17 cellular contexts compared by ENCODE assay signal in the genomic region with DNA sequence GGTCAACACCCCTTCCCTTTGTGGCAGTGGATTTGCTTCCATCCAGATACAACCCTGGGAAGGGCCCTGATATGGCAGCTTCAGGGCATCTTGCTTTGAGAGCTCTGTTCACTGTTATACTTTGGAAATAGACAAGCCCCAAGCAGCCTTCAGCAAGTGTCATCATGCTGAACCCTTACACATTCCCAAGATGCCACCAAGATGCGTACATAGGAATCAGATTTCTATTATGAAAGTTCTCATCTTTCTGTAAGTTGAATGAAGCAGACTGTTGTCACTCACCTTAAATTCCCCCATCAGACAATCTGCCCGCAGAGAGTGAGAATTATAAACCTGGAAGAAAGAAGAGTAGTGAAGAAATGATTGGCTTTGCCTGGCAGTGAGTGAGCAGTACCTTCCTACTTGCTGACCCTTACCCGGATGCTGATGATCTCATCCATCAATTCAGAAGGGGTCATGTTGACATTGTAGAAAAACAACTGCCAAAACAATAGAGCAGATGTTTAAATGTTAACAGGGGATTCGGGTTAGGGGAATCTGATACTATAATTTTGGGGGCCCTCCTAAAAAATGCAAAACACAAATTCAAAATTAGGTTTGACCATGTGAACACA.
DNase-seq lines count a peak whose midpoint lies in the region; ATAC-seq, FAIRE-seq and TF ChIP-seq lines count a peak whose summit lies in the region.
"Had no signal": no experiment of that assay in that cellular context is flagged by ENCODE, and none has a peak within 500 bp of the region (broad histone marks: within the 10 kb centered on the region; RNA-seq: fewer than 3 reads in every experiment).

No MANE protein-coding gene starts in this region.

- no peak overlapping the region for H3K9ac ChIP-seq in endothelial cell of umbilical vein (replicated peaks; ENCODE audit: extremely low read depth, insufficient read depth, low read length)
- H3K9ac ChIP-seq in neural progenitor cell = no peak overlapping the region

- H3K4me1 Mint-ChIP-seq in osteocyte (ENCODE audit: unreplicated experiment) = peaks cover 53% of the 10 kb centered on the region
- H3K4me1 Mint-ChIP-seq in activated CD8-positive, alpha-beta memory T cell treated with anti-CD3 and anti-CD28 coated beads, Interleukin-2, amount 10 ng/mL, durations not matched to agents 7 days and 5 days = peaks cover 1% of the 10 kb centered on the region
- H3K4me1 Mint-ChIP-seq in neural progenitor cell = peaks cover 24% of the 10 kb centered on the region
- H3K4me1 Mint-ChIP-seq: activated CD4-positive, alpha-beta T cell treated with anti-CD3 and anti-CD28 coated beads, Interleukin-2, amount 10 ng/mL, durations not matched to agents 24 days and 14 days; B cell had no signal

- intact Hi-C loops in endothelial cell of umbilical vein (cut with micrococcal nuclease) = loop anchor here (1.0 kb wide), 2 partner anchors 9 to 78 kb away; partner anchors contain the start of gene MYOF

- H3K4me1 ChIP-seq in HEK293 (ENCODE audit: control insufficient read depth, insufficient read depth, low read length) (0 out of 2 replicates have a peak, but pooled peaks cover 4% of the 10 kb centered on the region), endothelial cell of umbilical vein (ENCODE audit: control insufficient read depth, extremely low read depth, insufficient read depth, low read length) (peaks cover 30% of the 10 kb centered on the region), neural progenitor cell (peaks cover 9% of the 10 kb centered on the region)
- H3K4me1 ChIP-seq: colonic mucosa, lower lobe of right lung had no signal

- no peak overlapping the region for H3K4me3 Mint-ChIP-seq in osteocyte (ENCODE audit: unreplicated experiment)
- no peak overlapping the region for H3K4me3 Mint-ChIP-seq in activated CD8-positive, alpha-beta memory T cell treated with anti-CD3 and anti-CD28 coated beads, Interleukin-2, amount 10 ng/mL, durations not matched to agents 7 days and 5 days
- H3K4me3 Mint-ChIP-seq in neural progenitor cell = no peak overlapping the region
- H3K4me3 Mint-ChIP-seq: activated CD4-positive, alpha-beta T cell treated with anti-CD3 and anti-CD28 coated beads, Interleukin-2, amount 10 ng/mL, durations not matched to agents 24 days and 14 days; B cell; naive thymus-derived CD4-positive, alpha-beta T cell had no signal

- H3K4me2 ChIP-seq in endothelial cell of umbilical vein (ENCODE audit: insufficient read depth, low read length) = no peak overlapping the region
- H3K4me2 ChIP-seq in neural progenitor cell = no peak overlapping the region

- no peaks in the 10 kb centered on the region for H3K9me1 ChIP-seq in endothelial cell of umbilical vein (replicated peaks; ENCODE audit: control insufficient read depth, extremely low read depth, insufficient read depth, low read length)

- H3K27me3 ChIP-seq in endothelial cell of umbilical vein (ENCODE audit: control insufficient read depth in 2 of 2, insufficient read depth in 2 of 2, low read length in 2 of 2) (no peaks in the 10 kb centered on the region), neural progenitor cell (no peaks in the 10 kb centered on the region)
- H3K27me3 ChIP-seq: colonic mucosa had no signal

- H3K27ac Mint-ChIP-seq in osteocyte (ENCODE audit: unreplicated experiment) (peak overlapping the region; percentile 81), neural progenitor cell (no peak overlapping the region)
- H3K27ac Mint-ChIP-seq in activated CD8-positive, alpha-beta memory T cell treated with anti-CD3 and anti-CD28 coated beads, Interleukin-2, amount 10 ng/mL, durations not matched to agents 7 days and 5 days = no peak overlapping the region
- H3K27ac Mint-ChIP-seq: activated CD4-positive, alpha-beta T cell treated with anti-CD3 and anti-CD28 coated beads, Interleukin-2, amount 10 ng/mL, durations not matched to agents 24 days and 14 days; B cell had no signal

- H3F3A ChIP-seq in neural progenitor cell (ENCODE audit: low read depth) = no peaks in the 10 kb centered on the region

- no peaks in the 10 kb centered on the region for H3K36me3 ChIP-seq in HEK293 (ENCODE audit: control insufficient read depth in 2 of 2, insufficient read depth in 1 of 2, low read length in 2 of 2)
- H3K36me3 ChIP-seq in endothelial cell of umbilical vein (ENCODE audit: control insufficient read depth in 2 of 2, extremely low read depth in 1 of 2, insufficient read depth in 2 of 2, low read length in 2 of 2) = peaks cover 20 to 47% of the 10 kb centered on the region in 2 experiments
- H3K36me3 ChIP-seq in neural progenitor cell = no peaks in the 10 kb centered on the region
- H3K36me3 ChIP-seq: colonic mucosa had no signal

- no TSS peak for BruUV-seq in endothelial cell of umbilical vein (replicated peaks; lab: Mats Ljungman, UMichigan)

- H3K9me3 Mint-ChIP-seq in osteocyte (ENCODE audit: unreplicated experiment) (no peaks in the 10 kb centered on the region), neural progenitor cell (no peaks in the 10 kb centered on the region)
- H3K9me3 Mint-ChIP-seq in activated CD8-positive, alpha-beta memory T cell treated with anti-CD3 and anti-CD28 coated beads, Interleukin-2, amount 10 ng/mL, durations not matched to agents 7 days and 5 days (ENCODE audit: low read depth) = no peaks in the 10 kb centered on the region
- H3K9me3 Mint-ChIP-seq: activated CD4-positive, alpha-beta T cell treated with anti-CD3 and anti-CD28 coated beads, Interleukin-2, amount 10 ng/mL, durations not matched to agents 24 days and 14 days; naive thymus-derived CD4-positive, alpha-beta T cell had no signal

- H3K9me3 ChIP-seq in HEK293 (ENCODE audit: control insufficient read depth, insufficient read depth, low read depth, low read length) (no peaks in the 10 kb centered on the region), endothelial cell of umbilical vein (replicated peaks; ENCODE audit: control insufficient read depth, insufficient read depth, low read length) (no peaks in the 10 kb centered on the region), neural progenitor cell (ENCODE audit: low read depth) (no peaks in the 10 kb centered on the region)
- H3K9me3 ChIP-seq: colonic mucosa, lower lobe of right lung had no signal

- POLR2A ChIA-PET in HEK293 (lab: Yijun Ruan, JAX) = no interaction called here
- POLR2A ChIA-PET in endothelial cell of umbilical vein (lab: Charles Lee) = no interaction called here

- H2AFZ ChIP-seq in endothelial cell of umbilical vein (ENCODE audit: low read depth, low read length) (no peak overlapping the region), neural progenitor cell (replicated peaks) (no peak overlapping the region)

- FAIRE-seq in endothelial cell of umbilical vein (lab: Jason Lieb, UNC) = peak; percentile 75
- FAIRE-seq: GM12892 had no signal

- TF ChIP-seq POLR2A in endothelial cell of umbilical vein (IDR thresholded peaks at IDR 0.05; ENCODE audit: low read depth, low read length) = no peak

- H3K27ac ChIP-seq in HEK293 (ENCODE audit: extremely low read depth, low read depth, low read length) = no peak overlapping the region
- H3K27ac ChIP-seq in endothelial cell of umbilical vein (ENCODE audit: insufficient read depth, low read depth, low read length) = peak overlapping the region; percentile 49
- H3K27ac ChIP-seq in neural progenitor cell = no peak overlapping the region
- H3K27ac ChIP-seq: colonic mucosa, lower lobe of right lung had no signal

- TF ChIP-seq CTCF in HEK293 (tag by site-specific recombination; IDR thresholded peaks at IDR 0.05) (no peak), endothelial cell of umbilical vein (IDR thresholded peaks at IDR 0.05; ENCODE audit: extremely low read depth in 1 of 2, insufficient read depth in 1 of 2, low read depth in 1 of 2, low read length in 2 of 2) (no peak), osteocyte (IDR thresholded peaks at IDR 0.05) (no peak), neural progenitor cell (IDR thresholded peaks at IDR 0.05) (no peak)

- H4K20me1 ChIP-seq in endothelial cell of umbilical vein (replicated peaks; ENCODE audit: control insufficient read depth, extremely low read depth, insufficient read depth, low read length) = no peaks in the 10 kb centered on the region
- H4K20me1 ChIP-seq in neural progenitor cell (ENCODE audit: low read depth) = no peaks in the 10 kb centered on the region

- ATAC-seq in activated CD8-positive, alpha-beta memory T cell treated with anti-CD3 and anti-CD28 coated beads, Interleukin-2, amount 10 ng/mL, durations not matched to agents 7 days and 5 days = no peak
- ATAC-seq: lower lobe of right lung; naive thymus-derived CD4-positive, alpha-beta T cell had no signal

- H3K36me3 Mint-ChIP-seq in osteocyte (ENCODE audit: unreplicated experiment) (peaks cover 66% of the 10 kb centered on the region), neural progenitor cell (no peaks in the 10 kb centered on the region)
- peaks cover 2% of the 10 kb centered on the region for H3K36me3 Mint-ChIP-seq in activated CD8-positive, alpha-beta memory T cell treated with anti-CD3 and anti-CD28 coated beads, Interleukin-2, amount 10 ng/mL, durations not matched to agents 7 days and 5 days
- H3K36me3 Mint-ChIP-seq: naive thymus-derived CD4-positive, alpha-beta T cell had no signal

- H3K27me3 Mint-ChIP-seq in osteocyte (ENCODE audit: unreplicated experiment) (no peaks in the 10 kb centered on the region), neural progenitor cell (ENCODE audit: insufficient read depth, low read depth) (peaks cover 2% of the 10 kb centered on the region)
- no peaks in the 10 kb centered on the region for H3K27me3 Mint-ChIP-seq in activated CD8-positive, alpha-beta memory T cell treated with anti-CD3 and anti-CD28 coated beads, Interleukin-2, amount 10 ng/mL, durations not matched to agents 7 days and 5 days
- H3K27me3 Mint-ChIP-seq: activated CD4-positive, alpha-beta T cell treated with anti-CD3 and anti-CD28 coated beads, Interleukin-2, amount 10 ng/mL, durations not matched to agents 24 days and 14 days had no signal

- CTCF ChIA-PET in HEK293 (lab: Yijun Ruan, JAX) (interaction anchor here (0.7 to 3.1 kb wide), 5 partner anchors 13 to 78 kb away, joined by 3 to 15 read pairs (median 5); partner anchors contain the start of gene MYOF), endothelial cell of umbilical vein (lab: Charles Lee) (interaction anchor here (1.5 to 7.2 kb wide), 4 partner anchors 10 to 78 kb away, joined by 4 to 48 read pairs (median 10); partner anchors contain the start of gene MYOF)
- CTCF ChIA-PET in activated CD8-positive, alpha-beta memory T cell treated with anti-CD3 and anti-CD28 coated beads, Interleukin-2, amount 10 ng/mL, durations not matched to agents 7 days and 5 days (lab: Charles Lee) = interaction anchor here (0.7 to 1.4 kb wide), 2 partner anchors 13 to 16 kb away, joined by 3 to 4 read pairs; no protein-coding TSS in a partner anchor

- dilution Hi-C loops in endothelial cell of umbilical vein (cut with MboI; ENCODE audit: extremely low pct_ligation_motif_present, low sequenced_read_pairs) = no loop called here

- peaks cover 5% of the 10 kb centered on the region for H3K79me2 ChIP-seq in endothelial cell of umbilical vein (ENCODE audit: control insufficient read depth, insufficient read depth, low read length)
- H3K79me2 ChIP-seq in neural progenitor cell (ENCODE audit: low read depth) = no peaks in the 10 kb centered on the region

- peak; percentile 26 for DNase-seq in NCI-H146 treated with DMSO at 0.1 percent for 48 hours (lab: John Stamatoyannopoulos, UW; ENCODE audit: unreplicated experiment)
- peak; percentile 65 for DNase-seq in endothelial cell of umbilical vein (ENCODE audit: low read depth, low spot score)
- DNase-seq in osteocyte (ENCODE audit: extremely low spot score, unreplicated experiment) = no peak
- DNase-seq in activated CD8-positive, alpha-beta memory T cell treated with anti-CD3 and anti-CD28 coated beads, Interleukin-2, amount 10 ng/mL, durations not matched to agents 7 days and 5 days = no peak
- DNase-seq in NCI-H226 = no peak
- no peak for DNase-seq in NCI-H1694 (lab: John Stamatoyannopoulos, UW)
- no peak for DNase-seq in neural progenitor cell (ENCODE audit: low spot score)
- DNase-seq: activated CD4-positive, alpha-beta T cell treated with anti-CD3 and anti-CD28 coated beads, Interleukin-2, amount 10 ng/mL, durations not matched to agents 24 days and 14 days; anterior cingulate cortex; colonic mucosa; lower lobe of right lung; naive thymus-derived CD4-positive, alpha-beta T cell; posterior cingulate gyrus; SW 1271 had no signal

- H3K4me3 ChIP-seq in HEK293 (ENCODE audit: low read depth, low read length) = no peak overlapping the region
- no peak overlapping the region for H3K4me3 ChIP-seq in endothelial cell of umbilical vein (replicated peaks in 1 of 3; ENCODE audit: insufficient read depth in 1 of 3, low read depth in 1 of 3, low read length in 3 of 3)
- no peak overlapping the region for H3K4me3 ChIP-seq in neural progenitor cell
- H3K4me3 ChIP-seq: colonic mucosa, lower lobe of right lung had no signal

Comparison
In these comparisons a context has a peak if more than half of its experiments do, and no peak if none do; other contexts are left out.
1. DNase-seq: peak in NCI-H146 treated with DMSO at 0.1 percent for 48 hours (single experiment) and endothelial cell of umbilical vein (single experiment); none in osteocyte (single experiment), activated CD8-positive, alpha-beta memory T cell treated with anti-CD3 and anti-CD28 coated beads, Interleukin-2, amount 10 ng/mL, durations not matched to agents 7 days and 5 days (single experiment), NCI-H226 (single experiment), NCI-H1694 (single experiment) and neural progenitor cell (single experiment).